Comparison of ENCODE assay signal across 11 cellular contexts in the genomic region with DNA sequence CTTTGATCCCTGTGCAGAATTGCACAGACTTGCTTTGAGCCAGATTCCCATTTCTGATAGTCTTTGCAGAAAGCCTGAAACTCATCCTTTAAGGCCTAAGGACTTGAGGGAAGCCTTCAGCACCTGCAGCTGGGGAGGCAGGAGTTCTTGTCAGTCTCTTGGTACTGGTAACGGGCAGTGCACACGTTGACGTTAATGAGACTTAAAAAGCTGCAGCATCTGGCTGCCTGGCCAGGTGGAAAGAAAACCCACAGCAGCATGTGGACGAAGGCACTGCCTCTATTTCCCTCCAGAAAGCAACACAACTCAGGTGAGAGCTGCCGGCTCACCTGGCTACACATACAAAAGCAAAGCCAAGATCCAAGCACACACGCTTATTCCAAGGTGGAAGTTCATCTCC.
DNase-seq lines count a peak whose midpoint lies in the region; ATAC-seq, FAIRE-seq and TF ChIP-seq lines count a peak whose summit lies in the region.
"Had no signal": no experiment of that assay in that cellular context is flagged by ENCODE, and none has a peak within 500 bp of the region (broad histone marks: within the 10 kb centered on the region; RNA-seq: fewer than 3 reads in every experiment).

No MANE protein-coding gene starts in this region.

- H3K56ac ChIP-seq in H9 (ENCODE audit: insufficient read length, low read depth, low read length) = no peak overlapping the region

- H2BK12ac ChIP-seq in H9 (ENCODE audit: insufficient read length, low read depth, low read length) = peak overlapping the region; percentile 84

- H3K4me3 ChIP-seq in PC-9 = no peak overlapping the region
- H3K4me3 ChIP-seq in CD8-positive, alpha-beta memory T cell (ENCODE audit: low read length) = no peak overlapping the region

- no peaks in the 10 kb centered on the region for H3K9me2 ChIP-seq in PC-9 (ENCODE audit: insufficient read depth)

- TF ChIP-seq CTCF in H9 (conservative IDR thresholded peaks at IDR 0.05) (no peak), PC-9 (conservative IDR thresholded peaks at IDR 0.05) (no peak)

- peaks cover 38% of the 10 kb centered on the region for H3F3A ChIP-seq in PC-9 (ENCODE audit: insufficient read depth, low read depth)

- peaks cover 1 to 6% (median 2%) of the 10 kb centered on the region in 3 experiments; a peak in 4 of 7 replicates for H3K36me3 Mint-ChIP-seq in H9 (ENCODE audit: insufficient read depth in 1 of 3, low read depth in 3 of 3)
- no peaks in the 10 kb centered on the region for H3K36me3 Mint-ChIP-seq in CD8-positive, alpha-beta memory T cell

- H3K4me2 ChIP-seq in H9 (ENCODE audit: insufficient read depth, insufficient read length, low read length) (no peak overlapping the region), PC-9 (peak overlapping the region; percentile 53)

- H4K91ac ChIP-seq in H9 (ENCODE audit: insufficient read length, low read depth, low read length) = no peak overlapping the region

- H2AK5ac ChIP-seq in H9 (ENCODE audit: insufficient read length, low read length) = no peak overlapping the region

- no peaks in the 10 kb centered on the region for H3K79me1 ChIP-seq in H9 (ENCODE audit: insufficient read depth, low read depth, low read length, poor library complexity, severe bottlenecking)

- H2BK5ac ChIP-seq in H9 (ENCODE audit: insufficient read length, low read length) = peak overlapping the region; percentile 55

- TF ChIP-seq POLR2A in GM12891 (IDR thresholded peaks at IDR 0.05; ENCODE audit: low read depth, low read length) = no peak

- TSS peak; percentile 58 for BruUV-seq in PC-9 (replicated peaks; lab: Mats Ljungman, UMichigan)

- H3K9ac ChIP-seq in H9 (ENCODE audit: extremely low read depth, insufficient read length, low read length) = no peak overlapping the region

- CTCF ChIA-PET in PC-9 (lab: Charles Lee) = no interaction called here
- CTCF ChIA-PET in CD8-positive, alpha-beta memory T cell (lab: Charles Lee) = no interaction called here

- H3K14ac ChIP-seq in H9 (ENCODE audit: insufficient read depth, low read length) = peak overlapping the region; percentile 45

- H4K20me1 ChIP-seq in H9 (ENCODE audit: control insufficient read depth, insufficient read depth, insufficient read length) = no peaks in the 10 kb centered on the region
- H4K20me1 ChIP-seq in PC-9 (ENCODE audit: insufficient read depth) = no peaks in the 10 kb centered on the region

- H3K9me3 Mint-ChIP-seq in H9 = 0 out of 5 replicates have a peak, but pooled peaks cover 0 to 2% of the 10 kb centered on the region in 2 experiments
- no peaks in the 10 kb centered on the region for H3K9me3 Mint-ChIP-seq in CD8-positive, alpha-beta memory T cell
- H3K9me3 Mint-ChIP-seq: activated CD4-positive, alpha-beta T cell treated with anti-CD3 and anti-CD28 coated beads, Interleukin-2, amount 10 ng/mL, durations not matched to agents 7 days and 5 days had no signal

- H2BK120ac ChIP-seq in H9 (ENCODE audit: low read depth, low read length, poor library complexity, severe bottlenecking) = no peak overlapping the region

- no CpG with 5 or more reads among the region's 6 CpGs for whole genome bisulfite sequencing in H9 (ENCODE audit: extremely low coverage, insufficient read length, low lambda C conversion rate)

- no peak overlapping the region for H2BK20ac ChIP-seq in H9 (ENCODE audit: low read depth, low read length, poor library complexity, severe bottlenecking)

- H3K27me3 Mint-ChIP-seq in H9 (ENCODE audit: low read depth) = no peaks in the 10 kb centered on the region; the same call in 1 of the 2 replicates
- peaks cover 0 to 8% of the 10 kb centered on the region in 2 donors for H3K27me3 Mint-ChIP-seq in CD8-positive, alpha-beta memory T cell

- H2BK15ac ChIP-seq in H9 (ENCODE audit: low read depth, low read length) = no peak overlapping the region

- no peaks in the 10 kb centered on the region for H3K23me2 ChIP-seq in H9 (ENCODE audit: insufficient read length, low read depth, low read length, poor library complexity, severe bottlenecking)

- H3K4me3 Mint-ChIP-seq in H9 = peak overlapping the region in 1 of 2 experiments; percentile 23; a peak in 2 of 5 replicates
- no peak overlapping the region for H3K4me3 Mint-ChIP-seq in CD8-positive, alpha-beta memory T cell
- H3K4me3 Mint-ChIP-seq: activated CD4-positive, alpha-beta T cell treated with anti-CD3 and anti-CD28 coated beads, Interleukin-2, amount 10 ng/mL, durations not matched to agents 7 days and 5 days had no signal

- H3K27me3 ChIP-seq in H9 (ENCODE audit: insufficient read depth, low read length) = no peaks in the 10 kb centered on the region
- no peaks in the 10 kb centered on the region for H3K27me3 ChIP-seq in PC-9 (ENCODE audit: insufficient read depth, low read depth)
- peaks cover 3% of the 10 kb centered on the region for H3K27me3 ChIP-seq in CD8-positive, alpha-beta memory T cell (ENCODE audit: insufficient read depth, low read length, poor library complexity, severe bottlenecking)

- H3K79me2 ChIP-seq in H9 (ENCODE audit: insufficient read depth, low read length) (no peaks in the 10 kb centered on the region), PC-9 (ENCODE audit: low read depth) (no peaks in the 10 kb centered on the region; the same call in 1 of the 2 replicates)

- H3K4ac ChIP-seq in H9 (ENCODE audit: low read depth, low read length) = no peak overlapping the region; the same call in 1 of the 2 replicates

- FAIRE-seq in GM12891 (lab: Jason Lieb, UNC) = no peak

- peak overlapping the region; percentile 61 for H4K8ac ChIP-seq in H9 (replicated peaks; ENCODE audit: insufficient read length, low read depth, low read length)

- 0 out of 2 replicates have a peak, but pooled peaks cover 4% of the 10 kb centered on the region for H3K36me3 ChIP-seq in PC-9 (ENCODE audit: low read depth)
- no peaks in the 10 kb centered on the region for H3K36me3 ChIP-seq in CD8-positive, alpha-beta memory T cell (ENCODE audit: insufficient read depth, low read length)

- H3K4me1 ChIP-seq in H9 (ENCODE audit: insufficient read depth, low read length) (peaks cover 12% of the 10 kb centered on the region; the same call in 1 of the 2 replicates), PC-9 (replicated peaks; ENCODE audit: insufficient read depth) (peaks cover 66% of the 10 kb centered on the region)
- peaks cover 10% of the 10 kb centered on the region for H3K4me1 ChIP-seq in CD8-positive, alpha-beta memory T cell (ENCODE audit: insufficient read depth, low read length)

- intact Hi-C loops in PC-9 (cut with micrococcal nuclease; ENCODE audit: unreplicated experiment) = loop anchor here (5.0 to 10.0 kb wide), 2 partner anchors 583 to 960 kb away; a partner anchor contains a TSS

- H3K4me1 Mint-ChIP-seq in H9 = peaks cover 53 to 54% of the 10 kb centered on the region in 2 experiments
- peaks cover 8 to 19% (median 18%) of the 10 kb centered on the region in 3 donors for H3K4me1 Mint-ChIP-seq in CD8-positive, alpha-beta memory T cell

- H2AFZ ChIP-seq in H9 (ENCODE audit: low read length) = no peak overlapping the region
- H2AFZ ChIP-seq in PC-9 = no peak overlapping the region

- POLR2A ChIA-PET in PC-9 (lab: Charles Lee; ENCODE audit: unreplicated experiment) = no interaction called here
- POLR2A ChIA-PET in CD8-positive, alpha-beta memory T cell (lab: Charles Lee) = no interaction called here

- H4K5ac ChIP-seq in H9 (ENCODE audit: insufficient read length, low read depth, low read length) = peak overlapping the region; percentile 39

- peak overlapping the region; percentile 93 to 97 (median 95) for H3K27ac Mint-ChIP-seq in H9
- no peak overlapping the region for H3K27ac Mint-ChIP-seq in CD8-positive, alpha-beta memory T cell

- no peak overlapping the region for H3K23ac ChIP-seq in H9 (ENCODE audit: insufficient read length, low read depth, low read length)

- no peak overlapping the region for H3T11ph ChIP-seq in H9 (ENCODE audit: low read length)

- peak overlapping the region; percentile 84 for H3K27ac ChIP-seq in H9 (ENCODE audit: insufficient read length, low read depth, low read length)
- peak overlapping the region; percentile 78 for H3K27ac ChIP-seq in PC-9
- no peak overlapping the region for H3K27ac ChIP-seq in CD8-positive, alpha-beta memory T cell (ENCODE audit: low read depth, low read length)

- peak overlapping the region; percentile 49 for H3K18ac ChIP-seq in H9 (ENCODE audit: insufficient read length, low read depth, low read length)

- H3K9me3 ChIP-seq in H9 (ENCODE audit: control insufficient read depth, low read depth, low read length) (no peaks in the 10 kb centered on the region), PC-9 (ENCODE audit: insufficient read depth, low read depth) (no peaks in the 10 kb centered on the region; the same call in 1 of the 2 replicates)
- no peaks in the 10 kb centered on the region for H3K9me3 ChIP-seq in CD8-positive, alpha-beta memory T cell (ENCODE audit: low read length)

- DNase-seq in H9 = no peak
- no peak for DNase-seq in PC-9
- DNase-seq in kidney tubule cell (ENCODE audit: low spot score) = peak; percentile 18
- no peak for DNase-seq in GM12891 (ENCODE audit: insufficient read length, low spot score)
- DNase-seq in CD8-positive, alpha-beta memory T cell = no peak
- no peak for DNase-seq in stimulated activated CD4-positive, alpha-beta T cell treated with anti-CD3 and anti-CD28 coated beads, Interleukin-2, amount 100 ng/mL, for 24 hours
- DNase-seq: cortex of kidney, GF-D8 had no signal

- ATAC-seq in GM18907 (IDR thresholded peaks at IDR 0.05; ENCODE audit: unreplicated experiment) (peak; percentile 32), HG03442 (IDR thresholded peaks at IDR 0.05; ENCODE audit: unreplicated experiment) (no peak)

TF ChIP-seq in GM12891, 5 proteins besides CTCF, POLR2A, EP300 and RAD21:
- TF ChIP-seq PAX5 (IDR thresholded peaks at IDR 0.05; ENCODE audit: insufficient read depth, low read length, severe bottlenecking) (no peak), TAF1 (IDR thresholded peaks at IDR 0.05; ENCODE audit: low read depth, low read length) (no peak), POLR2AphosphoS5 (IDR thresholded peaks at IDR 0.05; ENCODE audit: low read depth, low read length) (no peak), SPI1 (IDR thresholded peaks at IDR 0.05; ENCODE audit: low read depth, low read length) (no peak), POU2F2 (IDR thresholded peaks at IDR 0.05; ENCODE audit: low read depth, low read length) (no peak)

Comparison
In these comparisons a context has a peak if more than half of its experiments do, and no peak if none do; other contexts are left out.
1. H3K27ac Mint-ChIP-seq: peak in H9 (3 of 3); none in CD8-positive, alpha-beta memory T cell (0 of 8).